ENCODE assay signal across 29 cellular contexts in the genomic region with DNA sequence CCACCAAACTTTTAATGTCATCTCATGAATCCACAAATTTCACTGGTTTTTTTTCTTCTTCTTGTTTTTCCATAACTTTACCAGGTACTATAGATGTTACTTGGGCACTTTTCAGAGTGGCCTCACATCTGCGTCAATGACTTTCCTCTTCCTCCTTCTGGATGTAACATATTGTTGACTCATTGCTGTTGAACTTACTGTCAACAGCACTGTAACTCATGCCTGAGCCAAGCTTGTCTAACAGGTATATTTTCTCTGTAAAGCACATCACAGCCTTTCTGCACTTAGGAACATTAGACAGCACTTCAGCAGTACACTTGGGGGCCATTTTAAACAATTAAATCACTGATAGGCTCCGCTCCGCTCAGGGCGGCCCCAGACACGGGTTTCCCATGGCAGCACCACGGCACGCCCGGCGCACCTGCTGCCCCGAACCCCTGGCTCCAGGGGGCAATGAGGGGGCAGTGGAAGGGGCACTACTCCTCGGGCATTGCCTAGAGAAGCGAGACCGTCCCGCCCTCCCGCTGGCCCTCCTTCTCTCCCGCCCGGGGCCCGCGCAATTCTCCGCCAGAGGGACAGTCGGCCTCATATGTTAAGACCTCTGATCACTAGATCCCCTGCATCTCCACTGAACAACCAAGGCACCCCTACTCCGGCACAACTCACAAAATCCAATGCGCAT. TPM values are rescaled to one million over a fixed set of nuclear protein-coding genes. Genes with fewer than 3 reads are reported as not detected.
"Had no signal": no experiment of that assay in that cellular context is flagged by ENCODE, and none has a peak within 500 bp of the region (broad histone marks: within the 10 kb centered on the region; RNA-seq: fewer than 3 reads in every experiment).

No MANE protein-coding gene starts in this region.

- H3K36me3 Mint-ChIP-seq: activated naive CD4-positive, alpha-beta T cell treated with anti-CD3 and anti-CD28 coated beads, Interleukin-2, amount 50 U/mL, for 72 hours; naive B cell; neural progenitor cell; stimulated activated effector memory CD8-positive, alpha-beta T cell treated with anti-CD3 and anti-CD28 coated beads, Interleukin-12 subunit alpha, Interleukin-12 subunit beta, amount 100 ng/mL, for 72 hours had no signal

- H3K4me3 Mint-ChIP-seq: activated CD4-positive, alpha-beta T cell treated with anti-CD3 and anti-CD28 coated beads, Interleukin-2, amount 10 ng/mL, durations not matched to agents 24 days and 14 days; activated T-cell treated with anti-CD3 and anti-CD28 coated beads, Interleukin-2, amount 50 U/mL, for 72 hours; central memory CD8-positive, alpha-beta T cell; endodermal cell; naive B cell; neural progenitor cell; stimulated activated effector memory CD8-positive, alpha-beta T cell treated with anti-CD3 and anti-CD28 coated beads, Interleukin-12 subunit alpha, Interleukin-12 subunit beta, amount 100 ng/mL, for 72 hours; stimulated activated naive CD8-positive, alpha-beta T cell treated with anti-CD3 and anti-CD28 coated beads, Interleukin-15, amount 100 ng/mL, for 72 hours had no signal

- ATAC-seq: activated CD4-positive, CD25-positive, alpha-beta regulatory T cell treated with anti-CD3 and anti-CD28 coated beads, Interleukin-2, amount 50 U/mL, for 24 hours; activated naive CD4-positive, alpha-beta T cell treated with anti-CD3 and anti-CD28 coated beads, Interleukin-2, amount 50 U/mL, for 72 hours; activated T-cell treated with anti-CD3 and anti-CD28 coated beads, Interleukin-2, amount 50 U/mL, for 72 hours; heart left ventricle; sciatic nerve; stimulated activated naive CD8-positive, alpha-beta T cell treated with anti-CD3 and anti-CD28 coated beads, Interleukin-15, amount 100 ng/mL, for 72 hours had no signal

- H3K27ac ChIP-seq: heart left ventricle, neural progenitor cell, tibial artery, VCaP had no signal

- H3K4me1 ChIP-seq: neural progenitor cell had no signal

- H3K9me3 ChIP-seq: heart left ventricle, tibial artery had no signal

- H3K9me3 Mint-ChIP-seq: activated CD4-positive, alpha-beta T cell treated with anti-CD3 and anti-CD28 coated beads, Interleukin-2, amount 10 ng/mL, durations not matched to agents 24 days and 14 days; activated naive CD4-positive, alpha-beta T cell treated with anti-CD3 and anti-CD28 coated beads, Interleukin-2, amount 50 U/mL, for 72 hours; activated T-cell treated with anti-CD3 and anti-CD28 coated beads, Interleukin-2, amount 50 U/mL, for 72 hours; central memory CD8-positive, alpha-beta T cell; endodermal cell; neural progenitor cell; stimulated activated effector memory CD8-positive, alpha-beta T cell treated with anti-CD3 and anti-CD28 coated beads, Interleukin-12 subunit alpha, Interleukin-12 subunit beta, amount 100 ng/mL, for 72 hours; stimulated activated naive CD8-positive, alpha-beta T cell treated with anti-CD3 and anti-CD28 coated beads, Interleukin-15, amount 100 ng/mL, for 72 hours had no signal

- DNase-seq: activated CD4-positive, alpha-beta T cell treated with anti-CD3 and anti-CD28 coated beads, Interleukin-2, amount 10 ng/mL, durations not matched to agents 24 days and 14 days; activated gamma-delta T cell; activated T-cell treated with anti-CD3 and anti-CD28 coated beads, Interleukin-2, amount 50 U/mL, for 72 hours; endodermal cell; heart left ventricle; kidney; naive B cell; posterior cingulate gyrus; small intestine; stimulated activated CD4-positive, alpha-beta T cell treated with anti-CD3 and anti-CD28 coated beads, Interleukin-2, amount 100 ng/mL, for 24 hours; stimulated activated naive CD8-positive, alpha-beta T cell treated with anti-CD3 and anti-CD28 coated beads, Interleukin-15, amount 100 ng/mL, for 72 hours; SW 1271; tibial artery had no signal

- H3K27ac Mint-ChIP-seq: activated CD4-positive, alpha-beta T cell treated with anti-CD3 and anti-CD28 coated beads, Interleukin-2, amount 10 ng/mL, durations not matched to agents 24 days and 14 days; activated naive CD4-positive, alpha-beta T cell treated with anti-CD3 and anti-CD28 coated beads, Interleukin-2, amount 50 U/mL, for 72 hours; activated T-cell treated with anti-CD3 and anti-CD28 coated beads, Interleukin-2, amount 50 U/mL, for 72 hours; endodermal cell; naive B cell; neural progenitor cell; stimulated activated effector memory CD8-positive, alpha-beta T cell treated with anti-CD3 and anti-CD28 coated beads, Interleukin-12 subunit alpha, Interleukin-12 subunit beta, amount 100 ng/mL, for 72 hours; stimulated activated naive CD8-positive, alpha-beta T cell treated with anti-CD3 and anti-CD28 coated beads, Interleukin-15, amount 100 ng/mL, for 72 hours had no signal

- H3K36me3 ChIP-seq: heart left ventricle, neural progenitor cell, tibial artery had no signal

- H3K4me3 ChIP-seq: heart left ventricle, lung, neural progenitor cell, tibial artery had no signal

- H3K4me1 Mint-ChIP-seq: endodermal cell had no signal

- H3K27me3 ChIP-seq: neural progenitor cell, tibial artery had no signal

RNA-seq across cellular contexts. Expression of a gene that starts 42.0 kb away (rescaled TPM):
- total RNA-seq: activated naive CD4-positive, alpha-beta T cell treated with anti-CD3 and anti-CD28 coated beads, Interleukin-2, amount 50 U/mL, for 72 hours; activated T-cell treated with anti-CD3 and anti-CD28 coated beads, Interleukin-2, amount 50 U/mL, for 72 hours; astrocyte; dermis microvascular lymphatic vessel endothelial cell; endodermal cell; epithelial cell of proximal tubule; fibroblast of villous mesenchyme; heart left ventricle; kidney; lung; mesenteric fat pad; mucosa of gallbladder; omental fat pad; sciatic nerve; T-helper 2 cell treated with Interferon-gamma antibody and Interleukin-4, amounts not matched to agents 100 ng/mL and 5 ng/mL, for 36 hours had no signal
- polyA plus RNA-seq: heart left ventricle, lung, small intestine had no signal
